Comparison of ENCODE assay signal across 13 cellular contexts in genomic region chr15:80710635-80711553, GRCh38. TPM values are rescaled to one million over a fixed set of nuclear protein-coding genes. Genes with fewer than 3 reads are reported as not detected.
A peak's percentile ranks its signal among the peaks of the same experiment; 100 is the strongest.
DNase-seq lines count a peak whose midpoint lies in the region; TF ChIP-seq lines count a peak whose summit lies in the region.
"Had no signal": no experiment of that assay in that cellular context is flagged by ENCODE, and none has a peak within 500 bp of the region (broad histone marks: within the 10 kb centered on the region; RNA-seq: fewer than 3 reads in every experiment).

No MANE protein-coding gene starts in this region.

- no peak for TF ChIP-seq EP300 in transverse colon (IDR thresholded peaks at IDR 0.05; ENCODE audit: low read depth)

- 69 to 81% methylated on average over 2 to 9 of the region's 9 CpGs for WGBS in transverse colon (ENCODE audit: low coverage in 1 of 2), 2 donors

- in situ Hi-C loops in transverse colon (cut with MboI; ENCODE audit: low pct_ligation_motif_present in 1 of 4, low pct_unique_long_range_greater_than_20kb in 1 of 4, low sequenced_read_pairs in 3 of 4): no loop called here

- H3K9me3 ChIP-seq in transverse colon: no peaks in the 10 kb centered on the region
- H3K9me3 ChIP-seq: body of pancreas had no signal

- H3K4me3 ChIP-seq in epithelial cell of esophagus (ENCODE audit: low read length) (no peak overlapping the region), transverse colon (no peak overlapping the region)
- H3K4me3 ChIP-seq: body of pancreas had no signal

- H3K27me3 ChIP-seq in transverse colon: no peaks in the 10 kb centered on the region
- H3K27me3 ChIP-seq: body of pancreas had no signal

- H3K4me1 ChIP-seq in transverse colon: peaks cover 3 to 52% (median 13%) of the 10 kb centered on the region in 4 donors
- H3K4me1 ChIP-seq: body of pancreas had no signal

- no peak for TF ChIP-seq CTCF in epithelial cell of esophagus (IDR thresholded peaks at IDR 0.05; ENCODE audit: insufficient read depth, low read depth, low read length, missing control alignments)
- TF ChIP-seq CTCF in transverse colon (IDR thresholded peaks at IDR 0.05): no peak

- intact Hi-C loops in transverse colon (cut with DNase I; ENCODE audit: low total_unique reads): no loop called here

- H3K27ac ChIP-seq in transverse colon: peak overlapping the region; percentile 61 to 73 (median 66)
- H3K27ac ChIP-seq: body of pancreas had no signal

- no peak for TF ChIP-seq POLR2A in transverse colon (IDR thresholded peaks at IDR 0.05)

- H3K36me3 ChIP-seq in transverse colon: no peaks in the 10 kb centered on the region

- peak; percentile 37 to 52 (median 37) for DNase-seq in stimulated activated CD4-positive, alpha-beta T cell treated with anti-CD3 and anti-CD28 coated beads, Interleukin-12 subunit alpha, Interleukin-12 subunit beta, amount 100 ng/mL, for 48 hours (ENCODE audit: low read depth in 2 of 3, low spot score in 1 of 3)
- DNase-seq in stimulated activated CD4-positive, alpha-beta T cell treated with anti-CD3 and anti-CD28 coated beads, Interleukin-12 subunit alpha, Interleukin-12 subunit beta, amount 100 ng/mL, for 4 hours: no peak
- DNase-seq in RPMI7951 (ENCODE audit: low read depth) (peak; percentile 75), epithelial cell of esophagus (ENCODE audit: low read depth) (peak; percentile 49), transverse colon (no peak), NCI-H510A (lab: John Stamatoyannopoulos, UW) (no peak), islet precursor cell (no peak), mucosa of gallbladder (ENCODE audit: low spot score) (no peak)
- DNase-seq: body of pancreas, foreskin melanocyte, naive B cell, NCI-H526 treated with DMSO at 0.1 percent for 48 hours, T1000 had no signal

RNA-seq across cellular contexts. Expression of gene ABHD17C, which starts 15.8 kb away (rescaled TPM):
- 4.5 and 7.0 TPM in 2 replicates for total RNA-seq in RPMI7951 (2014; rRNA removed; shearing (Covaris generic))
- total RNA-seq in transverse colon: 10 to 100 TPM; 41.0 to 96.0 (median 72.5) TPM
- total RNA-seq in mucosa of gallbladder: 11.2 TPM

Comparison
In these comparisons a context has a peak if more than half of its experiments do, and no peak if none do; other contexts are left out.
1. DNase-seq: peak in stimulated activated CD4-positive, alpha-beta T cell treated with anti-CD3 and anti-CD28 coated beads, Interleukin-12 subunit alpha, Interleukin-12 subunit beta, amount 100 ng/mL, for 48 hours (3 of 3), RPMI7951 (single experiment) and epithelial cell of esophagus (single experiment); none in stimulated activated CD4-positive, alpha-beta T cell treated with anti-CD3 and anti-CD28 coated beads, Interleukin-12 subunit alpha, Interleukin-12 subunit beta, amount 100 ng/mL, for 4 hours (single experiment), transverse colon (single experiment), NCI-H510A (single experiment), islet precursor cell (single experiment) and mucosa of gallbladder (single experiment).